In genomic region chr10:73750807-73751206, GRCh38 we compare ENCODE assay signal across 23 cellular contexts. TPM values are rescaled to one million over a fixed set of nuclear protein-coding genes. Genes with fewer than 3 reads are reported as not detected.
A peak's percentile ranks its signal among the peaks of the same experiment; 100 is the strongest.
DNase-seq lines count a peak whose midpoint lies in the region; ATAC-seq and TF ChIP-seq lines count a peak whose summit lies in the region.
"Had no signal": no experiment of that assay in that cellular context is flagged by ENCODE, and none has a peak within 500 bp of the region (broad histone marks: within the 10 kb centered on the region; RNA-seq: fewer than 3 reads in every experiment).

No MANE protein-coding gene starts in this region.

- TF ChIP-seq CTCF in right lobe of liver (IDR thresholded peaks at IDR 0.05): no peak
- TF ChIP-seq CTCF in coronary artery (IDR thresholded peaks at IDR 0.05): no peak

- H3K27ac ChIP-seq in right lobe of liver (no peak overlapping the region), coronary artery (no peak overlapping the region)
- H3K27ac ChIP-seq: 22Rv1, BLaER1, Peyer's patch had no signal

- no peak overlapping the region for H3K4me3 Mint-ChIP-seq in activated T-cell treated with anti-CD3 and anti-CD28 coated beads, Interleukin-2, amount 50 U/mL, for 24 hours
- H3K4me3 Mint-ChIP-seq in activated CD4-positive, alpha-beta T cell treated with anti-CD3 and anti-CD28 coated beads for 36 hours: no peak overlapping the region
- H3K4me3 Mint-ChIP-seq: H9, HFFc6 had no signal

- no peaks in the 10 kb centered on the region for H3K9me3 ChIP-seq in right lobe of liver
- H3K9me3 ChIP-seq: BLaER1, Caco-2, MG63, Peyer's patch had no signal

- peaks cover 88% of the 10 kb centered on the region for H3K36me3 Mint-ChIP-seq in activated T-cell treated with anti-CD3 and anti-CD28 coated beads, Interleukin-2, amount 50 U/mL, for 24 hours (ENCODE audit: low read depth)
- H3K36me3 Mint-ChIP-seq in activated CD4-positive, alpha-beta T cell treated with anti-CD3 and anti-CD28 coated beads for 36 hours (ENCODE audit: low read depth): peaks cover 42% of the 10 kb centered on the region

- no peaks in the 10 kb centered on the region for H3K27me3 Mint-ChIP-seq in activated T-cell treated with anti-CD3 and anti-CD28 coated beads, Interleukin-2, amount 50 U/mL, for 24 hours
- no peaks in the 10 kb centered on the region for H3K27me3 Mint-ChIP-seq in activated CD4-positive, alpha-beta T cell treated with anti-CD3 and anti-CD28 coated beads for 36 hours
- H3K27me3 Mint-ChIP-seq: CD4-positive, alpha-beta T cell had no signal

- peaks cover 0 to 28% (median 14%) of the 10 kb centered on the region in 4 donors for H3K4me1 ChIP-seq in right lobe of liver
- H3K4me1 ChIP-seq: Caco-2 had no signal

- no peaks in the 10 kb centered on the region for H3K9me3 Mint-ChIP-seq in activated T-cell treated with anti-CD3 and anti-CD28 coated beads, Interleukin-2, amount 50 U/mL, for 24 hours
- no peaks in the 10 kb centered on the region for H3K9me3 Mint-ChIP-seq in activated CD4-positive, alpha-beta T cell treated with anti-CD3 and anti-CD28 coated beads for 36 hours (ENCODE audit: low read depth)
- H3K9me3 Mint-ChIP-seq: CD4-positive, alpha-beta T cell; H9; HFFc6 had no signal

- peaks cover 0 to 71% (median 43%) of the 10 kb centered on the region in 4 donors for H3K36me3 ChIP-seq in right lobe of liver

- no peak for TF ChIP-seq POLR2A in right lobe of liver (IDR thresholded peaks at IDR 0.05)

- POLR2A ChIA-PET in activated CD4-positive, alpha-beta T cell treated with anti-CD3 and anti-CD28 coated beads for 36 hours (lab: Charles Lee): no interaction called here

- H3K4me1 Mint-ChIP-seq in activated T-cell treated with anti-CD3 and anti-CD28 coated beads, Interleukin-2, amount 50 U/mL, for 24 hours (ENCODE audit: low read depth): peaks cover 43% of the 10 kb centered on the region
- peaks cover 33% of the 10 kb centered on the region for H3K4me1 Mint-ChIP-seq in activated CD4-positive, alpha-beta T cell treated with anti-CD3 and anti-CD28 coated beads for 36 hours
- H3K4me1 Mint-ChIP-seq: H9 had no signal

- peak; percentile 81 to 93 (median 86) for ATAC-seq in right lobe of liver
- no peak for ATAC-seq in activated CD4-positive, alpha-beta T cell treated with anti-CD3 and anti-CD28 coated beads for 36 hours

- WGBS in right lobe of liver (ENCODE audit: insufficient coverage, low coverage, low lambda C conversion rate, missing lambda C conversion rate): no CpG with 5 or more reads among the region's 1 CpG

- CTCF ChIA-PET in activated CD4-positive, alpha-beta T cell treated with anti-CD3 and anti-CD28 coated beads for 36 hours (lab: Charles Lee): no interaction called here

- no peak for DNase-seq in activated T-cell treated with anti-CD3 and anti-CD28 coated beads, Interleukin-2, amount 50 U/mL, for 24 hours
- no peak for DNase-seq in activated T-cell treated with anti-CD3 and anti-CD28 coated beads, Interleukin-2, amount 50 U/mL, for 1 hour
- DNase-seq in right lobe of liver (no peak), coronary artery (ENCODE audit: low spot score) (no peak)
- no peak for DNase-seq in activated CD4-positive, alpha-beta T cell treated with anti-CD3 and anti-CD28 coated beads for 36 hours
- DNase-seq in stimulated activated naive CD4-positive, alpha-beta T cell treated with Interleukin-2 at 50 U/mL for 16 hours (lab: John Stamatoyannopoulos, UW): no peak
- DNase-seq: ACHN; Caco-2; CD4-positive, alpha-beta T cell; DMS 273 treated with DMSO at 0.1 percent for 48 hours; DMS79 treated with DMSO at 0.1 percent for 48 hours; H9; HFFc6; Kasumi-1; MG63; NCI-H1417; NCI-H1694 treated with DMSO at 0.1 percent for 48 hours; NCI-H2081 treated with DMSO at 0.1 percent for 48 hours; NCI-H2171 treated with DMSO at 0.1 percent for 48 hours; NCI-H526; Peyer's patch had no signal

- H3K4me3 ChIP-seq in right lobe of liver: no peak overlapping the region
- H3K4me3 ChIP-seq in coronary artery: no peak overlapping the region
- H3K4me3 ChIP-seq: BLaER1, MG63, Peyer's patch had no signal

- peak overlapping the region; percentile 22 for H3K27ac Mint-ChIP-seq in activated T-cell treated with anti-CD3 and anti-CD28 coated beads, Interleukin-2, amount 50 U/mL, for 24 hours
- no peak overlapping the region for H3K27ac Mint-ChIP-seq in activated CD4-positive, alpha-beta T cell treated with anti-CD3 and anti-CD28 coated beads for 36 hours
- H3K27ac Mint-ChIP-seq: CD4-positive, alpha-beta T cell; HFFc6 had no signal

- intact Hi-C loops in right lobe of liver (cut with DNase I): no loop called here
- intact Hi-C loops in activated CD4-positive, alpha-beta T cell treated with anti-CD3 and anti-CD28 coated beads for 36 hours (cut with DNase I, micrococcal nuclease): no loop called here

- no peaks in the 10 kb centered on the region for H3K27me3 ChIP-seq in right lobe of liver
- H3K27me3 ChIP-seq: BLaER1, MG63, Peyer's patch had no signal

RNA-seq across cellular contexts. Expression of gene SEC24C, which starts 6.6 kb away (rescaled TPM):
- total RNA-seq in right lobe of liver: 10 to 100 TPM; 39.4 to 43.4 (median 41.0) TPM
- 10 to 100 TPM; 84.6 to 88.2 TPM for total RNA-seq in activated CD4-positive, alpha-beta T cell treated with anti-CD3 and anti-CD28 coated beads for 36 hours

RNA-seq across cellular contexts. Expression of gene CHCHD1, which starts 31.0 kb away (rescaled TPM):
- 10 to 100 TPM; 13.0 to 25.1 (median 17.4) TPM for total RNA-seq in right lobe of liver
- 10 to 100 TPM; 12.7 to 37.1 TPM for total RNA-seq in activated CD4-positive, alpha-beta T cell treated with anti-CD3 and anti-CD28 coated beads for 36 hours

RNA-seq across cellular contexts. Expression of gene ZSWIM8, which starts 34.6 kb away (rescaled TPM):
- total RNA-seq in right lobe of liver: 100 to 1,000 TPM in 1 of 6 experiments, 10 to 100 TPM in 5; 52.2 to 107 (median 77.5) TPM
- 10 to 100 TPM; 40.1 to 67.3 TPM for total RNA-seq in activated CD4-positive, alpha-beta T cell treated with anti-CD3 and anti-CD28 coated beads for 36 hours

RNA-seq across cellular contexts. Expression of gene AGAP5, which starts 52.9 kb away (rescaled TPM):
- total RNA-seq in right lobe of liver: 1 to 10 TPM; 2.5 to 6.2 (median 4.5) TPM
- 10 to 100 TPM in 1 of 2 experiments, 1 to 10 TPM in 1; 7.1 to 10.3 TPM for total RNA-seq in activated CD4-positive, alpha-beta T cell treated with anti-CD3 and anti-CD28 coated beads for 36 hours
